ENCODE assay signal across 25 cellular contexts in genomic region chr20:14707026-14707680, GRCh38.
"Had no signal": no experiment of that assay in that cellular context is flagged by ENCODE, and none has a peak within 500 bp of the region (broad histone marks: within the 10 kb centered on the region; RNA-seq: fewer than 3 reads in every experiment).

No MANE protein-coding gene starts in this region.

- H3K4me1 ChIP-seq: prostate gland, uterus had no signal

- H3K4me3 Mint-ChIP-seq: activated B cell treated with CpG ODN at 0.5 μM for 24 hours; activated CD8-positive, alpha-beta memory T cell treated with anti-CD3 and anti-CD28 coated beads, Interleukin-2, amount 10 ng/mL, durations not matched to agents 7 days and 5 days; activated CD8-positive, alpha-beta T cell treated with anti-CD3 and anti-CD28 coated beads, Interleukin-2, amount 10 ng/mL, durations not matched to agents 7 days and 5 days; activated T-cell treated with anti-CD3 and anti-CD28 coated beads, Interleukin-2, amount 50 U/mL, for 72 hours; natural killer cell treated with Interleukin-12 subunit alpha and Interleukin-12 subunit beta and Interleukin-15 and Interleukin-18, amount 100 ng/mL, for 72 hours; stimulated activated naive B cell treated with anti-CD40 and anti-IgM and Interleukin-4, amounts not matched to agents 10 μg/mL and 1 μg/mL and 100 μg/mL, for 72 hours; T-helper 2 cell treated with Interferon-gamma antibody and Interleukin-4, amounts not matched to agents 5 μg/mL and 100 μg/mL, for 36 hours had no signal

- H3K27ac Mint-ChIP-seq: activated B cell treated with CpG ODN at 0.5 μM for 24 hours; activated CD8-positive, alpha-beta memory T cell treated with anti-CD3 and anti-CD28 coated beads, Interleukin-2, amount 10 ng/mL, durations not matched to agents 7 days and 5 days; activated CD8-positive, alpha-beta T cell treated with anti-CD3 and anti-CD28 coated beads, Interleukin-2, amount 10 ng/mL, durations not matched to agents 7 days and 5 days; activated naive CD4-positive, alpha-beta T cell treated with anti-CD3 and anti-CD28 coated beads, Interleukin-2, amount 50 U/mL, for 72 hours; activated T-cell treated with anti-CD3 and anti-CD28 coated beads, Interleukin-2, amount 50 U/mL, for 72 hours; natural killer cell treated with Interleukin-12 subunit alpha and Interleukin-12 subunit beta and Interleukin-15 and Interleukin-18, amount 100 ng/mL, for 72 hours; stimulated activated naive B cell treated with anti-CD40 and anti-IgM and Interleukin-4, amounts not matched to agents 10 μg/mL and 1 μg/mL and 100 μg/mL, for 72 hours; T-helper 2 cell treated with Interferon-gamma antibody and Interleukin-4, amounts not matched to agents 5 μg/mL and 100 μg/mL, for 36 hours had no signal

- H3K27ac ChIP-seq: gastroesophageal sphincter, lower lobe of right lung, neutrophil, ovary, prostate gland, stomach, tibial artery, uterus had no signal

- H3K36me3 ChIP-seq: gastroesophageal sphincter, lower lobe of right lung, neutrophil, ovary, prostate gland, stomach, tibial artery, uterus had no signal

- H3K4me3 ChIP-seq: gastroesophageal sphincter, lower lobe of right lung, mucosa of descending colon, ovary, prostate gland, stomach, tibial artery, uterus had no signal

- H3K27me3 Mint-ChIP-seq: activated B cell treated with CpG ODN at 0.5 μM for 24 hours; activated CD8-positive, alpha-beta memory T cell treated with anti-CD3 and anti-CD28 coated beads, Interleukin-2, amount 10 ng/mL, durations not matched to agents 7 days and 5 days; natural killer cell treated with Interleukin-12 subunit alpha and Interleukin-12 subunit beta and Interleukin-15 and Interleukin-18, amount 100 ng/mL, for 72 hours; stimulated activated naive B cell treated with anti-CD40 and anti-IgM and Interleukin-4, amounts not matched to agents 10 μg/mL and 1 μg/mL and 100 μg/mL, for 72 hours had no signal

- H3K9me3 ChIP-seq: gastroesophageal sphincter, lower lobe of right lung, mucosa of descending colon, neutrophil, ovary, prostate gland, stomach, tibial artery, uterus had no signal

- H3K27me3 ChIP-seq: gastroesophageal sphincter, neutrophil, ovary, stomach, tibial artery, uterus had no signal

- H3K4me1 Mint-ChIP-seq: activated B cell treated with CpG ODN at 0.5 μM for 24 hours; activated CD8-positive, alpha-beta memory T cell treated with anti-CD3 and anti-CD28 coated beads, Interleukin-2, amount 10 ng/mL, durations not matched to agents 7 days and 5 days had no signal

- DNase-seq: activated B cell treated with CpG ODN at 0.5 μM for 24 hours; activated CD8-positive, alpha-beta memory T cell treated with anti-CD3 and anti-CD28 coated beads, Interleukin-2, amount 10 ng/mL, durations not matched to agents 7 days and 5 days; activated CD8-positive, alpha-beta T cell treated with anti-CD3 and anti-CD28 coated beads, Interleukin-2, amount 10 ng/mL, durations not matched to agents 7 days and 5 days; activated naive CD4-positive, alpha-beta T cell; activated T-cell treated with anti-CD3 and anti-CD28 coated beads, Interleukin-2, amount 50 U/mL, for 72 hours; cerebellar nuclear complex; hippocampal formation; lower lobe of right lung; mesenchymal stem cell; mucosa of descending colon; ovary; retina; stimulated activated CD4-positive, alpha-beta T cell treated with anti-CD3 and anti-CD28 coated beads, Interleukin-15, amount 100 ng/mL, for 24 hours; stimulated activated CD4-positive, alpha-beta T cell treated with anti-CD3 and anti-CD28 coated beads, Interleukin-2, amount 100 ng/mL, for 24 hours; stimulated activated naive B cell treated with anti-CD40 and anti-IgM and Interleukin-4, amounts not matched to agents 10 μg/mL and 1 μg/mL and 100 μg/mL, for 72 hours; stomach; T-helper 1 cell; tibial artery; uterus had no signal

- H3K9me3 Mint-ChIP-seq: activated B cell treated with CpG ODN at 0.5 μM for 24 hours; stimulated activated naive B cell treated with anti-CD40 and anti-IgM and Interleukin-4, amounts not matched to agents 10 μg/mL and 1 μg/mL and 100 μg/mL, for 72 hours had no signal

- H3K36me3 Mint-ChIP-seq: activated CD8-positive, alpha-beta memory T cell treated with anti-CD3 and anti-CD28 coated beads, Interleukin-2, amount 10 ng/mL, durations not matched to agents 7 days and 5 days; activated naive CD4-positive, alpha-beta T cell treated with anti-CD3 and anti-CD28 coated beads, Interleukin-2, amount 50 U/mL, for 72 hours; stimulated activated naive B cell treated with anti-CD40 and anti-IgM and Interleukin-4, amounts not matched to agents 10 μg/mL and 1 μg/mL and 100 μg/mL, for 72 hours had no signal
